In the genomic region with DNA sequence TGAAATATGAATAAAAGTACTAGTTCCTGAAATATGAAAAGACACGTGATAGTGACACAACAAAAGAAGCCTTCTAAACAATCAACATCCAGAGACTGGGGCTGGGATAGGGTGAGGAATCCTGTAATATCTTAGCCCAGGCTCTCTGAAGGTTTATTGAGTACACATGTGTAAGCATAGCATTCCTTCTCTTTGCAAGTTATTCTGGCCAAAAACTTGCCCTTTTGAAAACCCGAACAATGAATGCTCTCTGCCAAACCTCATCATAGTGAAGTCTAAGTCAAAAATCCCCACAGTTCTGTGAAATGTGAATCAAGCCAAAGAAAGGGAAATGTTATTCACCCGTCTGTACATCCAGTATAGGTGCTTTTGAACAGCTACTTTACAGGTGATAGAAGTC, we compare ENCODE assay signal across 21 cellular contexts. TPM values are rescaled to one million over a fixed set of nuclear protein-coding genes. Genes with fewer than 3 reads are reported as not detected.
"Had no signal": no experiment of that assay in that cellular context is flagged by ENCODE, and none has a peak within 500 bp of the region (broad histone marks: within the 10 kb centered on the region; RNA-seq: fewer than 3 reads in every experiment).

No MANE protein-coding gene starts in this region.

- H3K27me3 Mint-ChIP-seq: activated CD4-positive, alpha-beta memory T cell treated with anti-CD3 and anti-CD28 coated beads for 36 hours; activated CD4-positive, alpha-beta T cell treated with anti-CD3 and anti-CD28 coated beads for 36 hours; activated naive CD8-positive, alpha-beta T cell treated with anti-CD3 and anti-CD28 coated beads for 36 hours had no signal

- H3K4me3 ChIP-seq: gastrocnemius medialis, lung, thyroid gland had no signal

- H3K4me3 Mint-ChIP-seq: activated CD4-positive, alpha-beta memory T cell treated with anti-CD3 and anti-CD28 coated beads for 36 hours; activated CD4-positive, alpha-beta T cell treated with anti-CD3 and anti-CD28 coated beads for 36 hours; activated naive CD8-positive, alpha-beta T cell treated with anti-CD3 and anti-CD28 coated beads for 36 hours; activated T-helper 1 cell treated with anti-CD3 and anti-CD28 coated beads, Interleukin-12 subunit alpha, Interleukin-12 subunit beta, Interleukin-2, Interleukin-4 antibody, amounts not matched to agents 30 ng/mL and 10 ng/mL and 1 ng/mL, durations not matched to agents 14 hours and 24 hours and 36 hours; nephron progenitor cell; T-helper 2 cell treated with Interferon-gamma antibody and Interleukin-4, amounts not matched to agents 5 μg/mL and 100 μg/mL, for 36 hours had no signal

- H3K36me3 Mint-ChIP-seq: activated CD4-positive, alpha-beta memory T cell treated with anti-CD3 and anti-CD28 coated beads for 36 hours; activated naive CD8-positive, alpha-beta T cell treated with anti-CD3 and anti-CD28 coated beads for 36 hours had no signal

- DNase-seq: activated CD4-positive, alpha-beta memory T cell treated with anti-CD3 and anti-CD28 coated beads for 36 hours; activated CD4-positive, alpha-beta T cell treated with anti-CD3 and anti-CD28 coated beads for 36 hours; activated naive CD4-positive, alpha-beta T cell; activated naive CD8-positive, alpha-beta T cell treated with anti-CD3 and anti-CD28 coated beads for 36 hours; activated T-cell treated with anti-CD3 and anti-CD28 coated beads for 4 hours; amygdala; cerebellar nuclear complex; cortex of kidney; effector CD8-positive, alpha-beta T cell; gastrocnemius medialis; head of caudate nucleus; nephron progenitor cell; occipital lobe; posterior cingulate gyrus; retina; stimulated activated naive CD4-positive, alpha-beta T cell treated with Interleukin-2 at 50 U/mL for 16 hours; thyroid gland had no signal

- H3K4me1 Mint-ChIP-seq: activated CD4-positive, alpha-beta T cell treated with anti-CD3 and anti-CD28 coated beads for 36 hours; activated naive CD8-positive, alpha-beta T cell treated with anti-CD3 and anti-CD28 coated beads for 36 hours; nephron progenitor cell had no signal

- ATAC-seq: activated CD4-positive, alpha-beta T cell treated with anti-CD3 and anti-CD28 coated beads for 36 hours; esophagus mucosa; gastrocnemius medialis had no signal

- H3K27ac Mint-ChIP-seq: activated CD4-positive, alpha-beta memory T cell treated with anti-CD3 and anti-CD28 coated beads for 36 hours; activated CD4-positive, alpha-beta T cell treated with anti-CD3 and anti-CD28 coated beads for 36 hours; activated naive CD8-positive, alpha-beta T cell treated with anti-CD3 and anti-CD28 coated beads for 36 hours; activated T-helper 1 cell treated with anti-CD3 and anti-CD28 coated beads, Interleukin-12 subunit alpha, Interleukin-12 subunit beta, Interleukin-2, Interleukin-4 antibody, amounts not matched to agents 30 ng/mL and 10 ng/mL and 1 ng/mL, durations not matched to agents 14 hours and 24 hours and 36 hours; nephron progenitor cell; T-helper 2 cell treated with Interferon-gamma antibody and Interleukin-4, amounts not matched to agents 5 μg/mL and 100 μg/mL, for 36 hours had no signal

RNA-seq across cellular contexts. Expression of gene SEMA3D, which starts 11.6 kb away (rescaled TPM):
- total RNA-seq: activated CD4-positive, alpha-beta memory T cell treated with anti-CD3 and anti-CD28 coated beads for 36 hours; activated CD4-positive, alpha-beta T cell treated with anti-CD3 and anti-CD28 coated beads for 36 hours; activated naive CD8-positive, alpha-beta T cell treated with anti-CD3 and anti-CD28 coated beads for 36 hours had no signal
